8 cellular contexts compared by ENCODE assay signal in the genomic region with DNA sequence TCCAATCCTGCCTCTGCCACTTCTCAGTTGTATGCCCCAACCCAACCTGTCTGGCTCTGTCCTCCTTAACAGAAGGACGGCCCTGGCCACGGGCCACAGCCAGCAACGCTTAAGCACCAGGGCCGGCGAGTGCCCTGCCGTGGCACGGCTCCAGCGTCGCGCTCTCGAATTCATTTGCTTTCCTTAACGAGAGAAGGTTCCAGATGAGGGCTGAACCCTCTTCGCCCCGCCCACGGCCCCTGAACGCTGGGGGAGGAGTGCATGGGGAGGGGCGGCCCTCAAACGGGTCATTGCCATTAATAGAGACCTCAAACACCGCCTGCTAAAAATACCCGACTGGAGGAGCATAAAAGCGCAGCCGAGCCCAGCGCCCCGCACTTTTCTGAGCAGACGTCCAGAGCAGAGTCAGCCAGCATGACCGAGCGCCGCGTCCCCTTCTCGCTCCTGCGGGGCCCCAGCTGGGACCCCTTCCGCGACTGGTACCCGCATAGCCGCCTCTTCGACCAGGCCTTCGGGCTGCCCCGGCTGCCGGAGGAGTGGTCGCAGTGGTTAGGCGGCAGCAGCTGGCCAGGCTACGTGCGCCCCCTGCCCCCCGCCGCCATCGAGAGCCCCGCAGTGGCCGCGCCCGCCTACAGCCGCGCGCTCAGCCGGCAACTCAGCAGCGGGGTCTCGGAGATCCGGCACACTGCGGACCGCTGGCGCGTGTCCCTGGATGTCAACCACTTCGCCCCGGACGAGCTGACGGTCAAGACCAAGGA. TPM values are rescaled to one million over a fixed set of nuclear protein-coding genes. Genes with fewer than 3 reads are reported as not detected.
DNase-seq lines count a peak whose midpoint lies in the region; ATAC-seq and TF ChIP-seq lines count a peak whose summit lies in the region.

HSPB1 (plus strand) TSS at position 375 of the 758 bp plus-strand sequence; CDS start at position 415, 40 bp downstream.

- ATAC-seq in GM21390 (IDR thresholded peaks at IDR 0.05; ENCODE audit: unreplicated experiment) (peak; percentile 50), RWPE2 (ENCODE audit: low read depth) (peak; percentile 26), natural killer cell (peak; percentile 74 to 82 (median 81)), thoracic aorta (ENCODE audit: insufficient number of reproducible peaks, low FRiP score, low read depth) (peak; percentile 62)

- no peaks in the 10 kb centered on the region for H3K9me3 ChIP-seq in CD8-positive, alpha-beta memory T cell (ENCODE audit: low read length)
- no peaks in the 10 kb centered on the region for H3K9me3 ChIP-seq in Karpas-422 (ENCODE audit: low read length)
- no peaks in the 10 kb centered on the region for H3K9me3 ChIP-seq in RWPE2 (ENCODE audit: severe bottlenecking)
- no peaks in the 10 kb centered on the region for H3K9me3 ChIP-seq in thoracic aorta

- no peaks in the 10 kb centered on the region for H3K27me3 ChIP-seq in CD8-positive, alpha-beta memory T cell (ENCODE audit: insufficient read depth, low read length, poor library complexity, severe bottlenecking)
- no peaks in the 10 kb centered on the region for H3K27me3 ChIP-seq in Karpas-422 (ENCODE audit: low read length)
- no peaks in the 10 kb centered on the region for H3K27me3 ChIP-seq in RWPE2 (ENCODE audit: insufficient read depth, poor library complexity, severe bottlenecking)
- no peaks in the 10 kb centered on the region for H3K27me3 ChIP-seq in thoracic aorta (replicated peaks; ENCODE audit: insufficient read depth)

- H3K4me2 ChIP-seq in Karpas-422 (ENCODE audit: low read depth, low read length, poor library complexity, severe bottlenecking): peak within 1 kb of the TSS; percentile 67

- H3K4me3 Mint-ChIP-seq in CD8-positive, alpha-beta memory T cell: peak within 1 kb of the TSS; percentile 88 to 97 (median 92)
- peak within 1 kb of the TSS; percentile 88 for H3K4me3 Mint-ChIP-seq in natural killer cell

- H3K4me3 ChIP-seq in CD8-positive, alpha-beta memory T cell (ENCODE audit: low read length): peak within 1 kb of the TSS; percentile 73
- H3K4me3 ChIP-seq in Karpas-422 (ENCODE audit: low read length) (peak within 1 kb of the TSS; percentile 59; the same call in 1 of the 2 replicates), RWPE2 (ENCODE audit: severe bottlenecking) (peak within 1 kb of the TSS; percentile 62), thoracic aorta (peak within 1 kb of the TSS; percentile 97)

- no peaks in the 10 kb centered on the region for H3K36me3 ChIP-seq in CD8-positive, alpha-beta memory T cell (ENCODE audit: insufficient read depth, low read length)
- H3K36me3 ChIP-seq in Karpas-422 (ENCODE audit: insufficient read depth, low read length) (no peaks in the 10 kb centered on the region), RWPE2 (ENCODE audit: low read depth) (peaks cover 9% of the 10 kb centered on the region), thoracic aorta (peaks cover 11% of the 10 kb centered on the region)

- intact Hi-C loops in natural killer cell (cut with micrococcal nuclease): loop anchor here (1.0 kb wide), 1 partner anchor 12 kb away; no protein-coding TSS in a partner anchor

- POLR2A ChIA-PET in CD8-positive, alpha-beta memory T cell (lab: Charles Lee): interaction anchor here (0.9 kb wide), 1 partner anchor 16 kb away, joined by 5 read pairs; no protein-coding TSS in a partner anchor

- H3K79me2 ChIP-seq in Karpas-422 (ENCODE audit: low read length): no peaks in the 10 kb centered on the region

- 0 out of 2 replicates have a peak within 1 kb of the TSS, but pooled peaks have one; percentile 50 for H2AFZ ChIP-seq in Karpas-422 (ENCODE audit: low read length)

- peak; percentile 33 to 77 (median 53) for DNase-seq in CD8-positive, alpha-beta memory T cell
- DNase-seq in Karpas-422: no peak
- DNase-seq in RWPE2 (ENCODE audit: low spot score): peak; percentile 87
- DNase-seq in activated gamma-delta T cell treated with Interleukin-2 at 50 U/mL for 16 hours: peak; percentile 54
- DNase-seq in fibroblast of the conjunctiva (ENCODE audit: low read depth): peak; percentile 84
- DNase-seq in natural killer cell: peak; percentile 43
- DNase-seq in thoracic aorta (ENCODE audit: low spot score): peak; percentile 89

- H3K4me1 Mint-ChIP-seq in CD8-positive, alpha-beta memory T cell: peaks cover 18 to 20% (median 18%) of the 10 kb centered on the region in 3 donors
- H3K4me1 Mint-ChIP-seq in natural killer cell: peaks cover 5 to 21% of the 10 kb centered on the region in 2 donors

- H3K4me1 ChIP-seq in CD8-positive, alpha-beta memory T cell (ENCODE audit: insufficient read depth, low read length): peaks cover 7% of the 10 kb centered on the region
- H3K4me1 ChIP-seq in Karpas-422 (ENCODE audit: low read length): peaks cover 16% of the 10 kb centered on the region
- H3K4me1 ChIP-seq in RWPE2 (ENCODE audit: insufficient read depth, poor library complexity, severe bottlenecking): peaks cover 32% of the 10 kb centered on the region
- peaks cover 25 to 53% of the 10 kb centered on the region in 2 donors for H3K4me1 ChIP-seq in thoracic aorta (ENCODE audit: control insufficient read depth in 1 of 2, low read depth in 2 of 2)

- H3K9ac ChIP-seq in Karpas-422 (ENCODE audit: low read length): peak within 1 kb of the TSS; percentile 59

- peak within 1 kb of the TSS; percentile 77 to 96 (median 86) for H3K27ac Mint-ChIP-seq in CD8-positive, alpha-beta memory T cell
- peak within 1 kb of the TSS; percentile 65 to 80 for H3K27ac Mint-ChIP-seq in natural killer cell

- CTCF ChIA-PET in CD8-positive, alpha-beta memory T cell (lab: Charles Lee): interaction anchor here (0.8 to 5.5 kb wide), 8 partner anchors 9 to 124 kb away, joined by 3 to 34 read pairs (median 4); no protein-coding TSS in a partner anchor

- peaks cover 0 to 3% (median 0%) of the 10 kb centered on the region in 3 donors for H3K36me3 Mint-ChIP-seq in CD8-positive, alpha-beta memory T cell
- H3K36me3 Mint-ChIP-seq in natural killer cell: no peaks in the 10 kb centered on the region

- H3K27ac ChIP-seq in CD8-positive, alpha-beta memory T cell (ENCODE audit: low read depth, low read length): peak within 1 kb of the TSS; percentile 65
- H3K27ac ChIP-seq in Karpas-422 (ENCODE audit: low read length): no peak within 1 kb of the TSS
- H3K27ac ChIP-seq in RWPE2 (ENCODE audit: poor library complexity, severe bottlenecking): peak within 1 kb of the TSS; percentile 90
- H3K27ac ChIP-seq in thoracic aorta: peak within 1 kb of the TSS; percentile 99

- H3K9me3 Mint-ChIP-seq in CD8-positive, alpha-beta memory T cell: no peaks in the 10 kb centered on the region
- H3K9me3 Mint-ChIP-seq in natural killer cell: no peaks in the 10 kb centered on the region

- peaks cover 0 to 5% of the 10 kb centered on the region in 2 donors for H3K27me3 Mint-ChIP-seq in CD8-positive, alpha-beta memory T cell
- peaks cover 0 to 2% of the 10 kb centered on the region in 2 donors for H3K27me3 Mint-ChIP-seq in natural killer cell (ENCODE audit: low read depth in 2 of 2)

- H3K9me2 ChIP-seq in Karpas-422 (replicated peaks; ENCODE audit: insufficient read depth, low read length): no peaks in the 10 kb centered on the region

- no peak for TF ChIP-seq CTCF in RWPE2 (IDR thresholded peaks at IDR 0.05; ENCODE audit: poor library complexity, severe bottlenecking)
- no peak for TF ChIP-seq CTCF in natural killer cell (IDR thresholded peaks at IDR 0.05)
- no peak for TF ChIP-seq CTCF in thoracic aorta (IDR thresholded peaks at IDR 0.05)

- H4K20me1 ChIP-seq in Karpas-422 (ENCODE audit: insufficient read depth, low read depth, low read length): no peaks in the 10 kb centered on the region

RNA-seq across cellular contexts. Expression of gene HSPB1, which starts in this region (rescaled TPM):
- 10 to 100 TPM; 80.7 to 84.1 TPM for total RNA-seq in CD8-positive, alpha-beta memory T cell
- 74.7 TPM for polyA plus RNA-seq in CD8-positive, alpha-beta memory T cell
- 5.2 and 17.7 TPM in 2 replicates for total RNA-seq in Karpas-422 (2014; rRNA removed; shearing (Covaris generic); ENCODE audit: low replicate concordance)
- total RNA-seq in natural killer cell: 10 to 100 TPM; 14.4 to 15.9 (median 14.7) TPM
- 1,000 to 10,000 TPM; 1,835 to 2,623 TPM for total RNA-seq in thoracic aorta

Comparison
In these comparisons a context has a peak if more than half of its experiments do, and no peak if none do; other contexts are left out.
1. RNA of gene HSPB1 (total RNA-seq): 1,835 to 2,623 TPM in thoracic aorta; 80.7 to 84.1 TPM in CD8-positive, alpha-beta memory T cell, 5.2 to 17.7 TPM in Karpas-422 and 14.4 to 15.9 TPM in natural killer cell; every median in the first group is over 10 times any median in the second.
2. ATAC-seq: peak in every context shown above with its lines; median percentile 81 in natural killer cell; 62 in thoracic aorta; 50 in GM21390; 26 in RWPE2.
3. Peak in every context shown above with its lines, with median percentiles within 50 percentile points of each other: H3K4me3 ChIP-seq.